ENCODE assay signal across 15 cellular contexts in genomic region chr6:110363748-110364147, GRCh38. TPM values are rescaled to one million over a fixed set of nuclear protein-coding genes. Genes with fewer than 3 reads are reported as not detected.
DNase-seq lines count a peak whose midpoint lies in the region; ATAC-seq and TF ChIP-seq lines count a peak whose summit lies in the region.
"Had no signal": no experiment of that assay in that cellular context is flagged by ENCODE, and none has a peak within 500 bp of the region (broad histone marks: within the 10 kb centered on the region; RNA-seq: fewer than 3 reads in every experiment).

No MANE protein-coding gene starts in this region.

- TF ChIP-seq EP300 in gastroesophageal sphincter (IDR thresholded peaks at IDR 0.05) = no peak

- H4K20me1 ChIP-seq in neural progenitor cell (ENCODE audit: low read depth) = no peaks in the 10 kb centered on the region

- H3F3A ChIP-seq in neural progenitor cell (ENCODE audit: low read depth) = peaks cover 43% of the 10 kb centered on the region

- H3K36me3 ChIP-seq in gastroesophageal sphincter = no peaks in the 10 kb centered on the region
- H3K36me3 ChIP-seq in neural progenitor cell = no peaks in the 10 kb centered on the region
- H3K36me3 ChIP-seq: SJCRH30 had no signal

- peaks cover 4% of the 10 kb centered on the region for H3K36me3 Mint-ChIP-seq in neural progenitor cell
- H3K36me3 Mint-ChIP-seq in type B pancreatic cell = no peaks in the 10 kb centered on the region
- H3K36me3 Mint-ChIP-seq in Calu3 (ENCODE audit: insufficient read depth, unreplicated experiment) = no peaks in the 10 kb centered on the region
- H3K36me3 Mint-ChIP-seq in activated T-cell treated with anti-CD3 and anti-CD28 coated beads, Interleukin-2, amount 50 U/mL, for 72 hours (ENCODE audit: insufficient read depth in 2 of 2) = no peaks in the 10 kb centered on the region
- H3K36me3 Mint-ChIP-seq: CD8-positive, alpha-beta T cell had no signal

- H3K4me2 ChIP-seq in neural progenitor cell = no peak overlapping the region

- no peaks in the 10 kb centered on the region for H3K79me2 ChIP-seq in neural progenitor cell (ENCODE audit: low read depth)

- DNase-seq in LNCaP clone FGC (ENCODE audit: low read depth) = peak; percentile 6
- no peak for DNase-seq in neural progenitor cell (ENCODE audit: low spot score)
- no peak for DNase-seq in type B pancreatic cell (ENCODE audit: extremely low spot score, unreplicated experiment)
- no peak for DNase-seq in Calu3
- no peak for DNase-seq in activated T-cell treated with anti-CD3 and anti-CD28 coated beads, Interleukin-2, amount 50 U/mL, for 72 hours
- DNase-seq in NCI-H2227 treated with DMSO at 0.1 percent for 48 hours (lab: John Stamatoyannopoulos, UW) = no peak
- DNase-seq: CD8-positive, alpha-beta T cell; DND-41; NCI-H1436 treated with DMSO at 0.1 percent for 48 hours; NCI-H345; NCI-H526 treated with DMSO at 0.1 percent for 48 hours; SJCRH30 had no signal

- H3K27ac Mint-ChIP-seq in neural progenitor cell (peak overlapping the region; percentile 68), type B pancreatic cell (peak overlapping the region; percentile 3), Calu3 (ENCODE audit: unreplicated experiment) (no peak overlapping the region)
- H3K27ac Mint-ChIP-seq in activated T-cell treated with anti-CD3 and anti-CD28 coated beads, Interleukin-2, amount 50 U/mL, for 72 hours = no peak overlapping the region

- no peak overlapping the region for H2AFZ ChIP-seq in neural progenitor cell (replicated peaks)

- H3K27ac ChIP-seq in gastroesophageal sphincter = peak overlapping the region; percentile 70 to 82 (median 78)
- H3K27ac ChIP-seq in neural progenitor cell = no peak overlapping the region
- H3K27ac ChIP-seq: SJCRH30 had no signal

- no peak overlapping the region for H3K9ac ChIP-seq in neural progenitor cell

- CTCF ChIA-PET in Calu3 (lab: Charles Lee) = no interaction called here

- peaks cover 18% of the 10 kb centered on the region for H3K27me3 Mint-ChIP-seq in neural progenitor cell (ENCODE audit: insufficient read depth, low read depth)
- H3K27me3 Mint-ChIP-seq in type B pancreatic cell = peaks cover 17% of the 10 kb centered on the region
- H3K27me3 Mint-ChIP-seq in Calu3 (ENCODE audit: unreplicated experiment) = peaks cover 75% of the 10 kb centered on the region
- peaks cover 15% of the 10 kb centered on the region for H3K27me3 Mint-ChIP-seq in activated T-cell treated with anti-CD3 and anti-CD28 coated beads, Interleukin-2, amount 50 U/mL, for 72 hours (ENCODE audit: low read depth)

- peaks cover 12% of the 10 kb centered on the region for H3K9me3 Mint-ChIP-seq in neural progenitor cell
- peaks cover 9% of the 10 kb centered on the region for H3K9me3 Mint-ChIP-seq in type B pancreatic cell
- peaks cover 5% of the 10 kb centered on the region for H3K9me3 Mint-ChIP-seq in Calu3 (ENCODE audit: low read depth, unreplicated experiment)
- H3K9me3 Mint-ChIP-seq in activated T-cell treated with anti-CD3 and anti-CD28 coated beads, Interleukin-2, amount 50 U/mL, for 72 hours = no peaks in the 10 kb centered on the region
- H3K9me3 Mint-ChIP-seq: CD8-positive, alpha-beta T cell had no signal

- H3K4me1 ChIP-seq in gastroesophageal sphincter (peaks cover 0 to 51% (median 5%) of the 10 kb centered on the region in 3 donors), neural progenitor cell (peaks cover 49% of the 10 kb centered on the region)
- H3K4me1 ChIP-seq: SJCRH30 had no signal

- no peaks in the 10 kb centered on the region for H3K27me3 ChIP-seq in gastroesophageal sphincter
- H3K27me3 ChIP-seq in neural progenitor cell = peaks cover 3% of the 10 kb centered on the region
- H3K27me3 ChIP-seq: SJCRH30 had no signal

- 15 to 56% methylated on average over 3 of the region's 3 CpGs for WGBS in gastroesophageal sphincter (ENCODE audit: low coverage in 1 of 2), 2 donors

- BruUV-seq in Calu3 (replicated peaks; lab: Mats Ljungman, UMichigan) = no TSS peak

- H3K4me3 ChIP-seq in LNCaP clone FGC (ENCODE audit: low read depth, low read length) (no peak overlapping the region), gastroesophageal sphincter (no peak overlapping the region), neural progenitor cell (no peak overlapping the region)
- H3K4me3 ChIP-seq: SJCRH30 had no signal

- intact Hi-C loops in Calu3 (cut with micrococcal nuclease; ENCODE audit: unreplicated experiment) = no loop called here

- TF ChIP-seq CTCF in LNCaP clone FGC (IDR thresholded peaks at IDR 0.05; ENCODE audit: control insufficient read depth, extremely low read depth, insufficient read depth) = no peak
- no peak for TF ChIP-seq CTCF in gastroesophageal sphincter (IDR thresholded peaks at IDR 0.05)
- TF ChIP-seq CTCF in neural progenitor cell (IDR thresholded peaks at IDR 0.05) = no peak
- TF ChIP-seq CTCF in type B pancreatic cell (conservative IDR thresholded peaks at IDR 0.05) = no peak
- TF ChIP-seq CTCF in Calu3 (IDR thresholded peaks at IDR 0.05; ENCODE audit: unreplicated experiment) = no peak

- no peak for TF ChIP-seq POLR2A in gastroesophageal sphincter (IDR thresholded peaks at IDR 0.05)

- H3K4me3 Mint-ChIP-seq in neural progenitor cell = no peak overlapping the region
- H3K4me3 Mint-ChIP-seq in type B pancreatic cell = no peak overlapping the region
- H3K4me3 Mint-ChIP-seq in Calu3 (ENCODE audit: low read depth, unreplicated experiment) = no peak overlapping the region
- H3K4me3 Mint-ChIP-seq in activated T-cell treated with anti-CD3 and anti-CD28 coated beads, Interleukin-2, amount 50 U/mL, for 72 hours = no peak overlapping the region
- H3K4me3 Mint-ChIP-seq: CD8-positive, alpha-beta T cell had no signal

- H3K4me1 Mint-ChIP-seq in neural progenitor cell = peaks cover 64% of the 10 kb centered on the region
- peaks cover 51% of the 10 kb centered on the region for H3K4me1 Mint-ChIP-seq in type B pancreatic cell (ENCODE audit: unreplicated experiment)
- H3K4me1 Mint-ChIP-seq in Calu3 (ENCODE audit: low read depth, unreplicated experiment) = peaks cover 38% of the 10 kb centered on the region
- H3K4me1 Mint-ChIP-seq in activated T-cell treated with anti-CD3 and anti-CD28 coated beads, Interleukin-2, amount 50 U/mL, for 72 hours (ENCODE audit: low read depth) = peaks cover 18% of the 10 kb centered on the region

- no peaks in the 10 kb centered on the region for H3K9me3 ChIP-seq in gastroesophageal sphincter
- H3K9me3 ChIP-seq in neural progenitor cell (ENCODE audit: low read depth) = no peaks in the 10 kb centered on the region
- H3K9me3 ChIP-seq: SJCRH30 had no signal

- peak; percentile 72 for ATAC-seq in gastroesophageal sphincter
- ATAC-seq in activated T-cell treated with anti-CD3 and anti-CD28 coated beads, Interleukin-2, amount 50 U/mL, for 72 hours (replicated peaks in 1 of 2) = no peak
- ATAC-seq: CD8-positive, alpha-beta T cell had no signal

RNA-seq across cellular contexts. Expression of gene METTL24, which starts 5.6 kb away (rescaled TPM):
- total RNA-seq in gastroesophageal sphincter = 10 to 100 TPM; 18.6 to 33.6 (median 24.4) TPM
- total RNA-seq in neural progenitor cell (ENCODE audit: low replicate concordance) = 3.2 and 4.5 TPM in 2 replicates
- total RNA-seq in type B pancreatic cell (ENCODE audit: low replicate concordance) = 2.0 and 10.0 TPM in 2 replicates
- not detected in 2 replicates for total RNA-seq in Calu3 (2022)
- total RNA-seq in activated T-cell treated with anti-CD3 and anti-CD28 coated beads, Interleukin-2, amount 50 U/mL, for 72 hours = not detected
- total RNA-seq: OCI-LY7, RPMI7951, SJCRH30 had no signal

RNA-seq across cellular contexts. Expression of gene DDO, which starts 51.6 kb away (rescaled TPM):
- 1 to 10 TPM; 1.4 to 3.6 (median 2.3) TPM for total RNA-seq in gastroesophageal sphincter
- total RNA-seq in neural progenitor cell (ENCODE audit: low replicate concordance) = not detected in 2 replicates
- not detected in 2 replicates for total RNA-seq in type B pancreatic cell (ENCODE audit: low replicate concordance)
- 1.6 and 3.1 TPM in 2 replicates for total RNA-seq in Calu3 (2022)
- not detected for total RNA-seq in activated T-cell treated with anti-CD3 and anti-CD28 coated beads, Interleukin-2, amount 50 U/mL, for 72 hours
- total RNA-seq: CD8-positive, alpha-beta T cell; OCI-LY7 had no signal

Comparison
In these comparisons a context has a peak if more than half of its experiments do, and no peak if none do; other contexts are left out.
1. H3K27ac Mint-ChIP-seq: peak in neural progenitor cell (single experiment) and type B pancreatic cell (single experiment); none in Calu3 (single experiment) and activated T-cell treated with anti-CD3 and anti-CD28 coated beads, Interleukin-2, amount 50 U/mL, for 72 hours (single experiment).